24 cellular contexts compared by ENCODE assay signal in genomic region chr1:43312638-43313515, GRCh38. TPM values are rescaled to one million over a fixed set of nuclear protein-coding genes. Genes with fewer than 3 reads are reported as not detected.
A peak's percentile ranks its signal among the peaks of the same experiment; 100 is the strongest.
DNase-seq lines count a peak whose midpoint lies in the region; ATAC-seq, FAIRE-seq and TF ChIP-seq lines count a peak whose summit lies in the region.
"Had no signal": no experiment of that assay in that cellular context is flagged by ENCODE, and none has a peak within 500 bp of the region (broad histone marks: within the 10 kb centered on the region; RNA-seq: fewer than 3 reads in every experiment).

No MANE protein-coding gene starts in this region.

- no TSS peak for BruUV-seq in MCF 10A (replicated peaks; lab: Mats Ljungman, UMichigan)

- H3K27me3 ChIP-seq in breast epithelium, result no peaks in the 10 kb centered on the region
- H3K27me3 ChIP-seq: BLaER1 treated with 17β-estradiol and CSF1 and Interleukin-3, amounts not matched to agents 10 nM and 100 nM had no signal

- no peaks in the 10 kb centered on the region for H3K9me3 ChIP-seq in breast epithelium
- H3K9me3 ChIP-seq: BLaER1 treated with 17β-estradiol and CSF1 and Interleukin-3, amounts not matched to agents 10 nM and 100 nM had no signal

- no peak overlapping the region for H3K4me3 ChIP-seq in breast epithelium
- H3K4me3 ChIP-seq: BLaER1 treated with 17β-estradiol and CSF1 and Interleukin-3, amounts not matched to agents 10 nM and 100 nM had no signal

- no peak for TF ChIP-seq POLR2A in breast epithelium (IDR thresholded peaks at IDR 0.05)

- FAIRE-seq in frontal cortex (lab: Jason Lieb, UNC), result no peak
- FAIRE-seq: GM12891, GM18507 had no signal

- CTCF ChIA-PET in MCF 10A (lab: Yijun Ruan, JAX), result interaction anchor here (1.1 kb wide), 1 partner anchor 28 kb away, joined by 3 read pairs; the partner anchor contains the start of gene C1orf210
- CTCF ChIA-PET in RWPE1 (lab: Yijun Ruan, JAX), result no interaction called here

- TF ChIP-seq CTCF in MCF 10A (IDR thresholded peaks at IDR 0.05; ENCODE audit: unreplicated experiment) (no peak), breast epithelium (IDR thresholded peaks at IDR 0.05) (no peak), nephron progenitor cell (IDR thresholded peaks at IDR 0.05) (no peak), RWPE1 (conservative IDR thresholded peaks at IDR 0.05; ENCODE audit: low read depth) (no peak)

- intact Hi-C loops in MCF 10A (cut with micrococcal nuclease) (no loop called here), breast epithelium (cut with DNase I; ENCODE audit: low total_unique reads) (no loop called here)

- H3K4me1 Mint-ChIP-seq in MCF 10A (ENCODE audit: insufficient read depth, unreplicated experiment) (no peaks in the 10 kb centered on the region), nephron progenitor cell (peaks cover 21% of the 10 kb centered on the region)

- H3K27ac ChIP-seq in breast epithelium, result no peak overlapping the region
- no peak overlapping the region for H3K27ac ChIP-seq in RWPE1
- H3K27ac ChIP-seq: BLaER1 treated with 17β-estradiol and CSF1 and Interleukin-3, amounts not matched to agents 10 nM and 100 nM had no signal

- no peak for DNase-seq in MCF 10A (ENCODE audit: unreplicated experiment)
- no peak for DNase-seq in breast epithelium (ENCODE audit: low spot score in 2 of 2)
- DNase-seq in nephron progenitor cell, result no peak
- DNase-seq in amygdala (lab: John Stamatoyannopoulos, UW), result no peak
- no peak for DNase-seq in RWPE1 (ENCODE audit: low spot score)
- DNase-seq in activated gamma-delta T cell treated with Interleukin-2 at 50 U/mL for 16 hours, result no peak
- DNase-seq in frontal cortex (ENCODE audit: low spot score in 2 of 2), result no peak
- DNase-seq: 8988T, DMS 273 treated with DMSO at 0.1 percent for 48 hours, GF-D8, GOT3, KBM-7, NCI-H1436, NCI-H2029, NCI-H2171, NCI-H446, NCI-H69, SIG-M5 had no signal

- H3K36me3 Mint-ChIP-seq in MCF 10A (ENCODE audit: insufficient read depth, unreplicated experiment) (no peaks in the 10 kb centered on the region), nephron progenitor cell (ENCODE audit: low read depth) (no peaks in the 10 kb centered on the region)

- H3K27ac Mint-ChIP-seq in MCF 10A (ENCODE audit: low read depth, unreplicated experiment) (peak overlapping the region; percentile 28), nephron progenitor cell (peak overlapping the region; percentile 57)

- peak; percentile 6 for ATAC-seq in esophagus mucosa

- H3K9me3 Mint-ChIP-seq in MCF 10A (ENCODE audit: unreplicated experiment), result no peaks in the 10 kb centered on the region
- H3K9me3 Mint-ChIP-seq in nephron progenitor cell, result no peaks in the 10 kb centered on the region

- no peaks in the 10 kb centered on the region for H3K36me3 ChIP-seq in breast epithelium

- H3K4me3 Mint-ChIP-seq in MCF 10A (ENCODE audit: unreplicated experiment), result no peak overlapping the region
- H3K4me3 Mint-ChIP-seq in nephron progenitor cell, result no peak overlapping the region

- POLR2A ChIA-PET in MCF 10A (lab: Yijun Ruan, JAX), result no interaction called here
- POLR2A ChIA-PET in RWPE1 (lab: Yijun Ruan, JAX; ENCODE audit: low non-redundant PET), result no interaction called here

- H3K4me1 ChIP-seq in breast epithelium, result no peaks in the 10 kb centered on the region
- H3K4me1 ChIP-seq: BLaER1 treated with 17β-estradiol and CSF1 and Interleukin-3, amounts not matched to agents 10 nM and 100 nM had no signal

- H3K27me3 Mint-ChIP-seq in MCF 10A (ENCODE audit: insufficient read depth, unreplicated experiment) (no peaks in the 10 kb centered on the region), nephron progenitor cell (ENCODE audit: low read depth, poor library complexity) (peaks cover 8% of the 10 kb centered on the region)

RNA-seq across cellular contexts. Expression of gene TIE1, which starts 12.1 kb away (rescaled TPM):
- total RNA-seq in MCF 10A (2022) (not detected in 2 replicates), breast epithelium (10 to 100 TPM in 2 of 3 donors, 1 to 10 TPM in 1; 9.4 to 39.0 (median 24.2) TPM), esophagus mucosa (4.1 TPM), frontal cortex (6.9 TPM)

RNA-seq across cellular contexts. Expression of gene MPL, which starts 24.7 kb away (rescaled TPM):
- not detected in 2 replicates for total RNA-seq in MCF 10A (2022)
- total RNA-seq in breast epithelium, result not detected
- total RNA-seq in esophagus mucosa, result 0.48 TPM
- not detected for total RNA-seq in frontal cortex
- total RNA-seq: OCI-LY7 had no signal

RNA-seq across cellular contexts. Expression of gene C1orf210, which starts 27.5 kb away (rescaled TPM):
- total RNA-seq in MCF 10A (2022) (0.91 and 1.6 TPM in 2 replicates), breast epithelium (10 to 100 TPM in 1 of 3 donors, 1 to 10 TPM in 1, not detected in 1; 7.2 to 31.3 TPM), esophagus mucosa (15.2 TPM), frontal cortex (not detected)
- total RNA-seq: Daoy, OCI-LY7 had no signal

RNA-seq across cellular contexts. Expression of gene TMEM125, which starts 43.1 kb away (rescaled TPM):
- total RNA-seq in MCF 10A (2022), result 3.1 and 3.8 TPM in 2 replicates
- 10 to 100 TPM in 2 of 3 donors, not detected in 1; 19.3 to 30.1 TPM for total RNA-seq in breast epithelium
- 10.8 TPM for total RNA-seq in esophagus mucosa
- total RNA-seq in frontal cortex, result 0.82 TPM
- total RNA-seq: Daoy had no signal

RNA-seq across cellular contexts. Expression of gene CDC20, which starts 45.9 kb away (rescaled TPM):
- total RNA-seq in MCF 10A (2022) (123 and 204 TPM in 2 replicates), breast epithelium (1 to 10 TPM; 1.3 to 5.8 (median 1.3) TPM), esophagus mucosa (76.2 TPM), frontal cortex (4.9 TPM)
